ENCODE assay signal across 8 cellular contexts in the genomic region with DNA sequence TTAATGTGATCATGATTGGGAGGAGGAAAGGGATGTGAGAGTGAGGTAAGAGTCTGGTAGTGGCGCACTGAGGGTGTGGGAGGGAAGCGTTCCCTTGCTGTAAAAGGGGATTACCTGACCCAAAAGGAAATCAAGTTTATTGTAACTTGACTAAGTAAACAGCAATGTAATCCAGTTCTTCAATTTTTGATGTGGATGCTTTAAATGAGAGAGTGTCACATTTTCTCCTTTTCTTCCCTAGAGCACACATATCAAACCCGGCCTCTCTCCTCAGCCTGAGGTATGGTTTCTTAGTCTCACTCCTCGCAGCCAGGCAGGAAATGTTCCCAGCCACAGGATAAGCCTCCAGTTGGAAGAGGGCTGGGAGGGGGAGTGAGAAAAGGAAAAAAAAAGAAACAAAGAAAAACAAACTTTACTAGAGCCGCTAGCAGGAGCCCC. TPM values are rescaled to one million over a fixed set of nuclear protein-coding genes. Genes with fewer than 3 reads are reported as not detected.
DNase-seq lines count a peak whose midpoint lies in the region; ATAC-seq and TF ChIP-seq lines count a peak whose summit lies in the region.

No MANE protein-coding gene starts in this region.

- no peak for TF ChIP-seq CTCF in Panc1 (IDR thresholded peaks at IDR 0.05)
- TF ChIP-seq CTCF in esophagus muscularis mucosa (IDR thresholded peaks at IDR 0.05), result no peak
- TF ChIP-seq CTCF in omental fat pad (IDR thresholded peaks at IDR 0.05), result no peak

- no peak overlapping the region for H3K27ac ChIP-seq in BLaER1 treated with 17β-estradiol and CSF1 and Interleukin-3, amounts not matched to agents 10 nM and 100 nM
- no peak overlapping the region for H3K27ac ChIP-seq in Panc1 (ENCODE audit: low read length)
- H3K27ac ChIP-seq in esophagus muscularis mucosa (replicated peaks in 1 of 4), result peak overlapping the region; percentile 53 to 77 (median 70)

- H3K36me3 ChIP-seq in BLaER1 treated with 17β-estradiol and CSF1 and Interleukin-3, amounts not matched to agents 10 nM and 100 nM, result no peaks in the 10 kb centered on the region
- H3K36me3 ChIP-seq in Panc1 (ENCODE audit: control insufficient read depth, insufficient read depth, low read length) (no peaks in the 10 kb centered on the region; the same call in 1 of the 2 replicates), esophagus muscularis mucosa (no peaks in the 10 kb centered on the region)

- H3K4me2 ChIP-seq in BLaER1 treated with 17β-estradiol and CSF1 and Interleukin-3, amounts not matched to agents 10 nM and 100 nM, result peak overlapping the region in 7 of 11 experiments; percentile 58 to 82 (median 73); a peak in 10 of 22 replicates

- no peak for TF ChIP-seq EP300 in esophagus muscularis mucosa (IDR thresholded peaks at IDR 0.05)

- no peak for TF ChIP-seq POLR2A in esophagus muscularis mucosa (IDR thresholded peaks at IDR 0.05; ENCODE audit: low read depth)

- H3K9me3 ChIP-seq in BLaER1 treated with 17β-estradiol and CSF1 and Interleukin-3, amounts not matched to agents 10 nM and 100 nM (replicated peaks in 1 of 11), result peaks cover 0 to 4% (median 0%) of the 10 kb centered on the region in 11 experiments; a peak in 1 of 22 replicates
- no peaks in the 10 kb centered on the region for H3K9me3 ChIP-seq in Panc1 (ENCODE audit: control insufficient read depth, insufficient read depth, low read depth, low read length)
- H3K9me3 ChIP-seq in esophagus muscularis mucosa, result no peaks in the 10 kb centered on the region

- DNase-seq in Panc1 (ENCODE audit: low read depth, low spot score) (no peak), esophagus muscularis mucosa (ENCODE audit: extremely low spot score) (no peak), omental fat pad (ENCODE audit: low spot score) (no peak), GM19240 (ENCODE audit: insufficient read length, low spot score) (no peak), HuH-7.5 (ENCODE audit: low spot score) (no peak)
- no peak for DNase-seq in activated CD4-positive, CD25-positive, alpha-beta regulatory T cell treated with anti-CD3 and anti-CD28 coated beads, Interleukin-2, amount 50 U/mL, for 72 hours

- in situ Hi-C loops in Panc1 (cut with HindIII; ENCODE audit: low pct_unique_long_range_greater_than_20kb, low sequenced_read_pairs), result no loop called here

- 26% methylated on average over 5 of the region's 5 CpGs for WGBS in esophagus muscularis mucosa

- CTCF ChIA-PET in Panc1 (lab: Charles Lee), result no interaction called here

- intact Hi-C loops in Panc1 (cut with micrococcal nuclease; ENCODE audit: unreplicated experiment) (no loop called here), esophagus muscularis mucosa (cut with DNase I) (no loop called here)

- BruUV-seq in Panc1 (replicated peaks; lab: Mats Ljungman, UMichigan), result no TSS peak

- POLR2A ChIA-PET in Panc1 (lab: Charles Lee), result no interaction called here

- peaks cover 0 to 4% (median 0%) of the 10 kb centered on the region in 11 experiments; a peak in 1 of 22 replicates for H3K27me3 ChIP-seq in BLaER1 treated with 17β-estradiol and CSF1 and Interleukin-3, amounts not matched to agents 10 nM and 100 nM
- H3K27me3 ChIP-seq in Panc1 (ENCODE audit: control insufficient read depth, insufficient read depth, low read length), result peaks cover 5% of the 10 kb centered on the region; the same call in 1 of the 2 replicates
- H3K27me3 ChIP-seq in esophagus muscularis mucosa, result peaks cover 0 to 7% (median 0%) of the 10 kb centered on the region in 4 donors

- no peaks in the 10 kb centered on the region for H4K20me1 ChIP-seq in BLaER1 treated with 17β-estradiol and CSF1 and Interleukin-3, amounts not matched to agents 10 nM and 100 nM

- peak overlapping the region in 3 of 10 experiments; percentile 59 to 62 (median 61); a peak in 2 of 20 replicates for H3K4me3 ChIP-seq in BLaER1 treated with 17β-estradiol and CSF1 and Interleukin-3, amounts not matched to agents 10 nM and 100 nM
- H3K4me3 ChIP-seq in Panc1 (ENCODE audit: low read depth in 2 of 2, low read length in 2 of 2) (peak overlapping the region; percentile 48 to 51), esophagus muscularis mucosa (peak overlapping the region; percentile 58 to 68 (median 62))

- ATAC-seq in Panc1 (peak; percentile 60), omental fat pad (ENCODE audit: low FRiP score) (peak; percentile 29), HG02852 (IDR thresholded peaks at IDR 0.05; ENCODE audit: unreplicated experiment) (no peak)

- H3K4me1 ChIP-seq in BLaER1 treated with 17β-estradiol and CSF1 and Interleukin-3, amounts not matched to agents 10 nM and 100 nM, result peaks cover 0 to 6% (median 0%) of the 10 kb centered on the region in 10 experiments; a peak in 1 of 20 replicates
- H3K4me1 ChIP-seq in Panc1 (ENCODE audit: control insufficient read depth, insufficient read depth, low read length) (no peaks in the 10 kb centered on the region; the same call in 1 of the 2 replicates), esophagus muscularis mucosa (peaks cover 3 to 14% (median 8%) of the 10 kb centered on the region in 4 donors)

- peak overlapping the region in 1 of 11 experiments; percentile 58; a peak in 1 of 22 replicates for H3K9ac ChIP-seq in BLaER1 treated with 17β-estradiol and CSF1 and Interleukin-3, amounts not matched to agents 10 nM and 100 nM

RNA-seq across cellular contexts. Expression of a gene that starts 0.7 kb away (rescaled TPM):
- total RNA-seq in Panc1 (2021; ENCODE audit: unreplicated experiment) (0.41 TPM), esophagus muscularis mucosa (1 to 10 TPM in 1 of 4 donors, under 1 TPM in 3; 0.52 to 1.7 (median 0.75) TPM), omental fat pad (10 to 100 TPM in 2 of 4 donors, 1 to 10 TPM in 2; 4.7 to 23.7 (median 10.4) TPM)
- 0.42 TPM for polyA plus RNA-seq in Panc1 (2012; ENCODE audit: insufficient read length)

Comparison
In these comparisons a context has a peak if more than half of its experiments do, and no peak if none do; other contexts are left out.
1. H3K27ac ChIP-seq: peak in esophagus muscularis mucosa (4 of 4); none in BLaER1 treated with 17β-estradiol and CSF1 and Interleukin-3, amounts not matched to agents 10 nM and 100 nM (0 of 11) and Panc1 (single experiment).